1 cellular context compared by ENCODE assay signal in the genomic region with DNA sequence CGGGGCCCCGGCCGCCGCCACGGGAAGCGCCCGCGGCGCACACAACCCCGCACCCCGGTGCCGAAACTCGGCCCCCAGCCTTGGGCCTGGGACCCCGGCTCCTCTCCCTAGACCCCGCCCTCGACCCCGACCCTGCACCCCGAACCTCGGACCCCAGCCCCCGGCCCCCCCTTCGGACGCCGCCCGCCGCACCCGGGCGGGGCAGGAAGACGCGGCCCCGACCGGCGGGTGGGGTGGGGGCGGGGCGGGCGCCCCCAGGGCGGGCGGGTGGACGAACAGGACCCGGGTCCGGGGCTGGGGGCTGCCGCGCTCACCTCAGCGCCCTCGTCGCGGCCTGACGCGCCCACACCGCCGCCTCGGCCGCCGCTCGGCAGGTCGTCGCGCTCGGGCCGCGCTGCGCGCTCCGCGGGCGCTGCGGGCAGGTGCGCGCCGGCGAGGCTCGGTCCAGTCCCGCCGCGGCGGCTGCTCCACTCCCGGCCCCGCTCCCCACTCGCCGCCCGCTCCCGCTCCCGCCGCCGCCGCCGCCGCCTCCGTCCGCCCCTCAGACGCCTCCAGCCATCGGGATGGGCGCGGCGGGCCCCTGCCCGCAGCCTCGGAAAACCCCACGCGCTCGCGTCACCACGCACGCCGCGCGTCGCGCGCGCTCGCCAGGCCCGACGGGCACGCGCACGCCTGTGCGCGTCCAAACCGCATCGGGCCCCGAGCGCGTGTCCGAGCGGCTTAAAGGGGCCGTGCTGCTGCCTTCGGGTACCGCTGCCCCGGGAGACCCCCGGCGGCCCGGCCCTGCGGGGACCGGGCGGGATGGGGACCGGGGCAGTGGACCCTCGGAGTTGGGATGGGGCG.
A peak's percentile ranks its signal among the peaks of the same experiment; 100 is the strongest.
TF ChIP-seq lines count a peak whose summit lies in the region.

A gene (minus strand): TSS at position 582 of the 843 bp plus-strand sequence. CDS start 65,634 bp downstream, outside the sequence.

TF ChIP-seq in K562, 482 proteins besides CTCF, POLR2A, EP300 and RAD21 (continued from another document and continues in another):
- TF ChIP-seq, protein P1, sequence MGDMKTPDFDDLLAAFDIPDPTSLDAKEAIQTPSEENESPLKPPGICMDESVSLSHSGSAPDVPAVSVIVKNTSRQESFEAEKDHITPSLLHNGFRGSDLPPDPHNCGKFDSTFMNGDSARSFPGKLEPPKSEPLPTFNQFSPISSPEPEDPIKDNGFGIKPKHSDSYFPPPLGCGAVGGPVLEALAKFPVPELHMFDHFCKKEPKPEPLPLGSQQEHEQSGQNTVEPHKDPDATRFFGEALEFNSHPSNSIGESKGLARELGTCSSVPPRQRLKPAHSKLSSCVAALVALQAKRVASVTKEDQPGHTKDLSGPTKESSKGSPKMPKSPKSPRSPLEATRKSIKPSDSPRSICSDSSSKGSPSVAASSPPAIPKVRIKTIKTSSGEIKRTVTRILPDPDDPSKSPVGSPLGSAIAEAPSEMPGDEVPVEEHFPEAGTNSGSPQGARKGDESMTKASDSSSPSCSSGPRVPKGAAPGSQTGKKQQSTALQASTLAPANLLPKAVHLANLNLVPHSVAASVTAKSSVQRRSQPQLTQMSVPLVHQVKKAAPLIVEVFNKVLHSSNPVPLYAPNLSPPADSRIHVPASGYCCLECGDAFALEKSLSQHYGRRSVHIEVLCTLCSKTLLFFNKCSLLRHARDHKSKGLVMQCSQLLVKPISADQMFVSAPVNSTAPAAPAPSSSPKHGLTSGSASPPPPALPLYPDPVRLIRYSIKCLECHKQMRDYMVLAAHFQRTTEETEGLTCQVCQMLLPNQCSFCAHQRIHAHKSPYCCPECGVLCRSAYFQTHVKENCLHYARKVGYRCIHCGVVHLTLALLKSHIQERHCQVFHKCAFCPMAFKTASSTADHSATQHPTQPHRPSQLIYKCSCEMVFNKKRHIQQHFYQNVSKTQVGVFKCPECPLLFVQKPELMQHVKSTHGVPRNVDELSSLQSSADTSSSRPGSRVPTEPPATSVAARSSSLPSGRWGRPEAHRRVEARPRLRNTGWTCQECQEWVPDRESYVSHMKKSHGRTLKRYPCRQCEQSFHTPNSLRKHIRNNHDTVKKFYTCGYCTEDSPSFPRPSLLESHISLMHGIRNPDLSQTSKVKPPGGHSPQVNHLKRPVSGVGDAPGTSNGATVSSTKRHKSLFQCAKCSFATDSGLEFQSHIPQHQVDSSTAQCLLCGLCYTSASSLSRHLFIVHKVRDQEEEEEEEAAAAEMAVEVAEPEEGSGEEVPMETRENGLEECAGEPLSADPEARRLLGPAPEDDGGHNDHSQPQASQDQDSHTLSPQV (IDR thresholded peaks at IDR 0.05), result no peak; the same call in 1 of the 2 replicates
- TF ChIP-seq ZKSCAN8 (CRISPR knock-in tag; IDR thresholded peaks at IDR 0.05), result no peak
- TF ChIP-seq KLF16 (IDR thresholded peaks at IDR 0.05), result no peak
- TF ChIP-seq EGR1 (conservative IDR thresholded peaks at IDR 0.05), result peak; percentile 51; the same call in 1 of the 2 replicates
- TF ChIP-seq DMBX1 (CRISPR knock-in tag; IDR thresholded peaks at IDR 0.05; ENCODE audit: borderline replicate concordance), result peak; percentile 94
- no peak for TF ChIP-seq ESRRB (CRISPR knock-in tag; IDR thresholded peaks at IDR 0.05; ENCODE audit: borderline replicate concordance)
- no peak for TF ChIP-seq MAFK (IDR thresholded peaks at IDR 0.05; ENCODE audit: low read length)
- TF ChIP-seq CCNT2 (IDR thresholded peaks at IDR 0.05; ENCODE audit: borderline replicate concordance, extremely low read depth, insufficient read length, low read depth, low read length), result peak; percentile 94
- peak; percentile 13; the same call in 1 of the 2 replicates for TF ChIP-seq NFIC (IDR thresholded peaks at IDR 0.05)
- TF ChIP-seq DDX20 (tag; IDR thresholded peaks at IDR 0.05; ENCODE audit: low read depth), result no peak
- TF ChIP-seq, protein P2, sequence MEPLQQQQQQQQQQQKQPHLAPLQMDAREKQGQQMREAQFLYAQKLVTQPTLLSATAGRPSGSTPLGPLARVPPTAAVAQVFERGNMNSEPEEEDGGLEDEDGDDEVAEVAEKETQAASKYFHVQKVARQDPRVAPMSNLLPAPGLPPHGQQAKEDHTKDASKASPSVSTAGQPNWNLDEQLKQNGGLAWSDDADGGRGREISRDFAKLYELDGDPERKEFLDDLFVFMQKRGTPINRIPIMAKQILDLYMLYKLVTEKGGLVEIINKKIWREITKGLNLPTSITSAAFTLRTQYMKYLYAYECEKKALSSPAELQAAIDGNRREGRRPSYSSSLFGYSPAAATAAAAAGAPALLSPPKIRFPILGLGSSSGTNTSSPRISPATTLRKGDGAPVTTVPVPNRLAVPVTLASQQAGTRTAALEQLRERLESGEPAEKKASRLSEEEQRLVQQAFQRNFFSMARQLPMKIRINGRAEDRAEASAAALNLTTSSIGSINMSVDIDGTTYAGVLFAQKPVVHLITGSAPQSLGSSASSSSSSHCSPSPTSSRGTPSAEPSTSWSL (CRISPR knock-in tag; IDR thresholded peaks at IDR 0.05; ENCODE audit: borderline replicate concordance), result no peak
- TF ChIP-seq POLR2B (IDR thresholded peaks at IDR 0.05; ENCODE audit: low read depth, partially characterized antibody), result no peak
- no peak for TF ChIP-seq ZNF507 (tag; conservative IDR thresholded peaks at IDR 0.05)
- TF ChIP-seq ETV6 (IDR thresholded peaks at IDR 0.05; ENCODE audit: borderline replicate concordance in 1 of 2, low read depth in 2 of 2, low read length in 1 of 2), result no peak
- no peak for TF ChIP-seq ETV6 (CRISPR knock-in tag; IDR thresholded peaks at IDR 0.05; ENCODE audit: borderline replicate concordance)
- TF ChIP-seq ZNF584 (CRISPR knock-in tag; IDR thresholded peaks at IDR 0.05; ENCODE audit: low read depth), result no peak
- no peak for TF ChIP-seq ZBTB8A (IDR thresholded peaks at IDR 0.05; ENCODE audit: partially characterized antibody)
- 0 out of 2 replicates have a peak, but pooled peaks have one; percentile 20 for TF ChIP-seq ZKSCAN1 (IDR thresholded peaks at IDR 0.05; ENCODE audit: low read depth, low read length)
- peak; percentile 31 for TF ChIP-seq HNRNPLL (IDR thresholded peaks at IDR 0.05; ENCODE audit: low read depth, low read length, poor library complexity, severe bottlenecking)
- peak; percentile 95 for TF ChIP-seq CREB1 (IDR thresholded peaks at IDR 0.05)
- peak; percentile 86 for TF ChIP-seq CREB1 (CRISPR knock-in tag; IDR thresholded peaks at IDR 0.05)
- TF ChIP-seq, protein P3, sequence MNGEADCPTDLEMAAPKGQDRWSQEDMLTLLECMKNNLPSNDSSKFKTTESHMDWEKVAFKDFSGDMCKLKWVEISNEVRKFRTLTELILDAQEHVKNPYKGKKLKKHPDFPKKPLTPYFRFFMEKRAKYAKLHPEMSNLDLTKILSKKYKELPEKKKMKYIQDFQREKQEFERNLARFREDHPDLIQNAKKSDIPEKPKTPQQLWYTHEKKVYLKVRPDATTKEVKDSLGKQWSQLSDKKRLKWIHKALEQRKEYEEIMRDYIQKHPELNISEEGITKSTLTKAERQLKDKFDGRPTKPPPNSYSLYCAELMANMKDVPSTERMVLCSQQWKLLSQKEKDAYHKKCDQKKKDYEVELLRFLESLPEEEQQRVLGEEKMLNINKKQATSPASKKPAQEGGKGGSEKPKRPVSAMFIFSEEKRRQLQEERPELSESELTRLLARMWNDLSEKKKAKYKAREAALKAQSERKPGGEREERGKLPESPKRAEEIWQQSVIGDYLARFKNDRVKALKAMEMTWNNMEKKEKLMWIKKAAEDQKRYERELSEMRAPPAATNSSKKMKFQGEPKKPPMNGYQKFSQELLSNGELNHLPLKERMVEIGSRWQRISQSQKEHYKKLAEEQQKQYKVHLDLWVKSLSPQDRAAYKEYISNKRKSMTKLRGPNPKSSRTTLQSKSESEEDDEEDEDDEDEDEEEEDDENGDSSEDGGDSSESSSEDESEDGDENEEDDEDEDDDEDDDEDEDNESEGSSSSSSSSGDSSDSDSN (IDR thresholded peaks at IDR 0.05; ENCODE audit: borderline replicate concordance in 1 of 2, low read depth in 2 of 2, low read length in 2 of 2), result peak in 1 of 2 experiments; percentile 42; a peak in 1 of 4 replicates
- TF ChIP-seq ZNF75A (CRISPR knock-in tag; IDR thresholded peaks at IDR 0.05), result no peak
- no peak for TF ChIP-seq POLR2H (tag; IDR thresholded peaks at IDR 0.05; ENCODE audit: low read depth)
- peak; percentile 18 to 87 (median 83) for TF ChIP-seq YY1 (IDR thresholded peaks at IDR 0.05; ENCODE audit: borderline replicate concordance in 1 of 3, control insufficient read depth in 1 of 3, extremely low read depth in 1 of 3, insufficient read depth in 3 of 3, insufficient read length in 1 of 3, insufficient replicate concordance in 2 of 3, low read depth in 1 of 3, low read length in 2 of 3)
- no peak for TF ChIP-seq ZNF79 (CRISPR knock-in tag; IDR thresholded peaks at IDR 0.05; ENCODE audit: low read depth)
- TF ChIP-seq, protein P4, sequence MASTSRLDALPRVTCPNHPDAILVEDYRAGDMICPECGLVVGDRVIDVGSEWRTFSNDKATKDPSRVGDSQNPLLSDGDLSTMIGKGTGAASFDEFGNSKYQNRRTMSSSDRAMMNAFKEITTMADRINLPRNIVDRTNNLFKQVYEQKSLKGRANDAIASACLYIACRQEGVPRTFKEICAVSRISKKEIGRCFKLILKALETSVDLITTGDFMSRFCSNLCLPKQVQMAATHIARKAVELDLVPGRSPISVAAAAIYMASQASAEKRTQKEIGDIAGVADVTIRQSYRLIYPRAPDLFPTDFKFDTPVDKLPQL (IDR thresholded peaks at IDR 0.05; ENCODE audit: extremely low read depth, insufficient read length), result no peak
- TF ChIP-seq ZBTB7A (IDR thresholded peaks at IDR 0.05; ENCODE audit: borderline replicate concordance, control insufficient read depth, low read depth, low read length), result peak; percentile 91
- TF ChIP-seq, protein P5, sequence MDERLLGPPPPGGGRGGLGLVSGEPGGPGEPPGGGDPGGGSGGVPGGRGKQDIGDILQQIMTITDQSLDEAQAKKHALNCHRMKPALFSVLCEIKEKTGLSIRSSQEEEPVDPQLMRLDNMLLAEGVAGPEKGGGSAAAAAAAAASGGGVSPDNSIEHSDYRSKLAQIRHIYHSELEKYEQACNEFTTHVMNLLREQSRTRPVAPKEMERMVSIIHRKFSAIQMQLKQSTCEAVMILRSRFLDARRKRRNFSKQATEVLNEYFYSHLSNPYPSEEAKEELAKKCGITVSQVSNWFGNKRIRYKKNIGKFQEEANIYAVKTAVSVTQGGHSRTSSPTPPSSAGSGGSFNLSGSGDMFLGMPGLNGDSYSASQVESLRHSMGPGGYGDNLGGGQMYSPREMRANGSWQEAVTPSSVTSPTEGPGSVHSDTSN (CRISPR knock-in tag; IDR thresholded peaks at IDR 0.05; ENCODE audit: low read depth), result no peak
- TF ChIP-seq, protein P5 (tag; conservative IDR thresholded peaks at IDR 0.05; ENCODE audit: low read depth), result no peak
- TF ChIP-seq MIER1 (IDR thresholded peaks at IDR 0.05; ENCODE audit: low read depth), result no peak
- TF ChIP-seq, protein P6, sequence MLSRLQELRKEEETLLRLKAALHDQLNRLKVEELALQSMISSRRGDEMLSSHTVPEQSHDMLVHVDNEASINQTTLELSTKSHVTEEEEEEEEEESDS (CRISPR knock-in tag; IDR thresholded peaks at IDR 0.05), result no peak
- no peak for TF ChIP-seq NCOA1 (IDR thresholded peaks at IDR 0.05; ENCODE audit: low read depth)
- no peak for TF ChIP-seq NR2C1 (IDR thresholded peaks at IDR 0.05)
- TF ChIP-seq NR2C1 (tag; IDR thresholded peaks at IDR 0.05), result no peak
- TF ChIP-seq, protein P7, sequence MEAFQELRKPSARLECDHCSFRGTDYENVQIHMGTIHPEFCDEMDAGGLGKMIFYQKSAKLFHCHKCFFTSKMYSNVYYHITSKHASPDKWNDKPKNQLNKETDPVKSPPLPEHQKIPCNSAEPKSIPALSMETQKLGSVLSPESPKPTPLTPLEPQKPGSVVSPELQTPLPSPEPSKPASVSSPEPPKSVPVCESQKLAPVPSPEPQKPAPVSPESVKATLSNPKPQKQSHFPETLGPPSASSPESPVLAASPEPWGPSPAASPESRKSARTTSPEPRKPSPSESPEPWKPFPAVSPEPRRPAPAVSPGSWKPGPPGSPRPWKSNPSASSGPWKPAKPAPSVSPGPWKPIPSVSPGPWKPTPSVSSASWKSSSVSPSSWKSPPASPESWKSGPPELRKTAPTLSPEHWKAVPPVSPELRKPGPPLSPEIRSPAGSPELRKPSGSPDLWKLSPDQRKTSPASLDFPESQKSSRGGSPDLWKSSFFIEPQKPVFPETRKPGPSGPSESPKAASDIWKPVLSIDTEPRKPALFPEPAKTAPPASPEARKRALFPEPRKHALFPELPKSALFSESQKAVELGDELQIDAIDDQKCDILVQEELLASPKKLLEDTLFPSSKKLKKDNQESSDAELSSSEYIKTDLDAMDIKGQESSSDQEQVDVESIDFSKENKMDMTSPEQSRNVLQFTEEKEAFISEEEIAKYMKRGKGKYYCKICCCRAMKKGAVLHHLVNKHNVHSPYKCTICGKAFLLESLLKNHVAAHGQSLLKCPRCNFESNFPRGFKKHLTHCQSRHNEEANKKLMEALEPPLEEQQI (IDR thresholded peaks at IDR 0.05), result no peak
- TF ChIP-seq, protein P8, sequence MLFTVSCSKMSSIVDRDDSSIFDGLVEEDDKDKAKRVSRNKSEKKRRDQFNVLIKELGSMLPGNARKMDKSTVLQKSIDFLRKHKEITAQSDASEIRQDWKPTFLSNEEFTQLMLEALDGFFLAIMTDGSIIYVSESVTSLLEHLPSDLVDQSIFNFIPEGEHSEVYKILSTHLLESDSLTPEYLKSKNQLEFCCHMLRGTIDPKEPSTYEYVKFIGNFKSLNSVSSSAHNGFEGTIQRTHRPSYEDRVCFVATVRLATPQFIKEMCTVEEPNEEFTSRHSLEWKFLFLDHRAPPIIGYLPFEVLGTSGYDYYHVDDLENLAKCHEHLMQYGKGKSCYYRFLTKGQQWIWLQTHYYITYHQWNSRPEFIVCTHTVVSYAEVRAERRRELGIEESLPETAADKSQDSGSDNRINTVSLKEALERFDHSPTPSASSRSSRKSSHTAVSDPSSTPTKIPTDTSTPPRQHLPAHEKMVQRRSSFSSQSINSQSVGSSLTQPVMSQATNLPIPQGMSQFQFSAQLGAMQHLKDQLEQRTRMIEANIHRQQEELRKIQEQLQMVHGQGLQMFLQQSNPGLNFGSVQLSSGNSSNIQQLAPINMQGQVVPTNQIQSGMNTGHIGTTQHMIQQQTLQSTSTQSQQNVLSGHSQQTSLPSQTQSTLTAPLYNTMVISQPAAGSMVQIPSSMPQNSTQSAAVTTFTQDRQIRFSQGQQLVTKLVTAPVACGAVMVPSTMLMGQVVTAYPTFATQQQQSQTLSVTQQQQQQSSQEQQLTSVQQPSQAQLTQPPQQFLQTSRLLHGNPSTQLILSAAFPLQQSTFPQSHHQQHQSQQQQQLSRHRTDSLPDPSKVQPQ (CRISPR knock-in tag; IDR thresholded peaks at IDR 0.05; ENCODE audit: borderline replicate concordance), result no peak
- TF ChIP-seq HCFC1 (IDR thresholded peaks at IDR 0.05; ENCODE audit: low read depth, low read length), result peak; percentile 68
- TF ChIP-seq ZNF175 (CRISPR knock-in tag; IDR thresholded peaks at IDR 0.05; ENCODE audit: low read depth), result peak; percentile 85
- TF ChIP-seq CBFA2T3 (IDR thresholded peaks at IDR 0.05), result no peak
- TF ChIP-seq TBL1XR1 (IDR thresholded peaks at IDR 0.05; ENCODE audit: low read length in 2 of 2), result peak in 1 of 2 experiments; percentile 50; a peak in 1 of 4 replicates
- peak; percentile 85 for TF ChIP-seq ATF7 (IDR thresholded peaks at IDR 0.05)
- TF ChIP-seq MYNN (IDR thresholded peaks at IDR 0.05), result no peak
- no peak for TF ChIP-seq MYNN (CRISPR knock-in tag; IDR thresholded peaks at IDR 0.05)
- TF ChIP-seq ZNF780A (CRISPR knock-in tag; IDR thresholded peaks at IDR 0.05), result no peak
